Comparison of ENCODE assay signal across 8 cellular contexts in the genomic region with DNA sequence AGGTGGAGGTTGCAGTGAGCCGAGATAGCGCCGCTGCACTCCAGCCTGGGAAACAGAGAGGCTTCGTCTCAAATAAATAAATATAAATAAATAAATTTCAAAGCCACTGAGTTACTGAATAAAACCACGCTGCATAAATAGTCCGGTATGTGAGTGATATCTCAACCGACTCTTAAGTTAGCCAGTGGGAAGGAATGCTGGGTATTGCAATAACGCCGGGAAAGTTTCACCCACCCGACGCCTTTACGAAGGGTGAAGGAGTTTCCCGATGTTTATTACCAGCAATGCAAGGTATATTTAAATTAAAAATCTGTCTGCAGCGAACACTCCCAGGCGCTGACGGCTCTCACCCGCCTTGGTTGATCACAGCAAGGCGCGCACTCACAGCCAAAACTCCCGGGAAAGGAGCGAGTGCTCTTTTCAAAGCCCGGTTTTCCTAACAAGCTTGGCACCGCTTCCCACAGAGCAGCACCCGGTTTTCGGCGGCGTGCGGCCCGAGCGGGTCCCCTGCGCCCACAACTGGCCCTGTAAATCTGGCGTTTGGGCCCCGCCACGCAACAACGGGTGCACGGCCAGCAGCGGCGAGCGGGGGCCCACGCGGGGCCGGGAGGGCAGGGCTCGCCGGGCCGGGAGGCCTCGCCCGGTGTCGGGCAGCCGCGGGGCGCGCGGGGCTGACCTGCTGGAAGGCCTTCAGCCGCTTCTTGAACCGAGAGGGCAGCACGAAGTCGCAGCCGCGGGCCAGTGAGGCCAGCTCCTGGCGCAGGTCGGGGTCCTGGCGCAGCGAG. TPM values are rescaled to one million over a fixed set of nuclear protein-coding genes. Genes with fewer than 3 reads are reported as not detected.
DNase-seq lines count a peak whose midpoint lies in the region; TF ChIP-seq lines count a peak whose summit lies in the region.

No MANE protein-coding gene starts in this region.

- no peak overlapping the region for H3K27ac ChIP-seq in stomach

- TF ChIP-seq EP300 in stomach (IDR thresholded peaks at IDR 0.05) = no peak

- no peak for DNase-seq in activated CD4-positive, alpha-beta T cell treated with anti-CD3 and anti-CD28 coated beads, Interleukin-2, amount 10 ng/mL, durations not matched to agents 7 days and 5 days
- DNase-seq in activated CD4-positive, alpha-beta T cell treated with anti-CD3 and anti-CD28 coated beads for 4 hours = no peak
- peak; percentile 47 for DNase-seq in astrocyte of the hippocampus (ENCODE audit: low read depth, low spot score)
- peak; percentile 59 for DNase-seq in iris pigment epithelial cell (ENCODE audit: low read depth)
- DNase-seq in stomach = no peak
- DNase-seq in NCI-H187 treated with DMSO at 0.1 percent for 48 hours (lab: John Stamatoyannopoulos, UW) = no peak
- DNase-seq in HuH-7.5 (ENCODE audit: low spot score) = no peak
- DNase-seq in DMS114 treated with DMSO at 0.1 percent for 48 hours (lab: John Stamatoyannopoulos, UW; ENCODE audit: unreplicated experiment) = no peak

- POLR2A ChIA-PET in activated CD4-positive, alpha-beta T cell treated with anti-CD3 and anti-CD28 coated beads, Interleukin-2, amount 10 ng/mL, durations not matched to agents 7 days and 5 days (lab: Charles Lee) = no interaction called here

- peaks cover 14 to 28% (median 21%) of the 10 kb centered on the region in 4 donors for H3K4me1 ChIP-seq in stomach

- H3K4me3 Mint-ChIP-seq in activated CD4-positive, alpha-beta T cell treated with anti-CD3 and anti-CD28 coated beads, Interleukin-2, amount 10 ng/mL, durations not matched to agents 7 days and 5 days = peak overlapping the region; percentile 49

- H3K27me3 Mint-ChIP-seq in activated CD4-positive, alpha-beta T cell treated with anti-CD3 and anti-CD28 coated beads, Interleukin-2, amount 10 ng/mL, durations not matched to agents 7 days and 5 days = peaks cover 36% of the 10 kb centered on the region

- WGBS in stomach, 5 donors = 11 to 34% (median 14%) methylated on average over 19 to 63 of the region's 63 CpGs

- H3K27me3 ChIP-seq in stomach = peaks cover 0 to 61% (median 36%) of the 10 kb centered on the region in 3 donors

- no peaks in the 10 kb centered on the region for H3K9me3 ChIP-seq in stomach

- TF ChIP-seq CTCF in stomach (IDR thresholded peaks at IDR 0.05) = no peak

- TF ChIP-seq POLR2A in stomach (IDR thresholded peaks at IDR 0.05) = no peak

- H3K9me3 Mint-ChIP-seq in activated CD4-positive, alpha-beta T cell treated with anti-CD3 and anti-CD28 coated beads, Interleukin-2, amount 10 ng/mL, durations not matched to agents 7 days and 5 days = no peaks in the 10 kb centered on the region

- H3K36me3 Mint-ChIP-seq in activated CD4-positive, alpha-beta T cell treated with anti-CD3 and anti-CD28 coated beads, Interleukin-2, amount 10 ng/mL, durations not matched to agents 7 days and 5 days (ENCODE audit: low read depth) = peaks cover 7% of the 10 kb centered on the region

- H3K4me3 ChIP-seq in stomach = peak overlapping the region; percentile 37 to 54 (median 47)

- intact Hi-C loops in stomach (cut with DNase I; ENCODE audit: low total_unique reads) = no loop called here

- H3K36me3 ChIP-seq in stomach = no peaks in the 10 kb centered on the region

- H3K4me1 Mint-ChIP-seq in activated CD4-positive, alpha-beta T cell treated with anti-CD3 and anti-CD28 coated beads, Interleukin-2, amount 10 ng/mL, durations not matched to agents 7 days and 5 days = peaks cover 24% of the 10 kb centered on the region

- CTCF ChIA-PET in activated CD4-positive, alpha-beta T cell treated with anti-CD3 and anti-CD28 coated beads, Interleukin-2, amount 10 ng/mL, durations not matched to agents 7 days and 5 days (lab: Charles Lee) = no interaction called here

- no peak overlapping the region for H3K27ac Mint-ChIP-seq in activated CD4-positive, alpha-beta T cell treated with anti-CD3 and anti-CD28 coated beads, Interleukin-2, amount 10 ng/mL, durations not matched to agents 7 days and 5 days

RNA-seq across cellular contexts. Expression of gene PPP2R3B, which starts 13.7 kb away (rescaled TPM):
- total RNA-seq in activated CD4-positive, alpha-beta T cell treated with anti-CD3 and anti-CD28 coated beads, Interleukin-2, amount 10 ng/mL, durations not matched to agents 7 days and 5 days = 10 to 100 TPM; 30.6 to 33.8 TPM
- total RNA-seq in stomach = 10 to 100 TPM in 3 of 5 donors, 1 to 10 TPM in 2; 5.3 to 31.7 (median 15.8) TPM
- 10 to 100 TPM; 10.5 to 30.2 (median 14.3) TPM for polyA plus RNA-seq in stomach

RNA-seq across cellular contexts. Expression of gene GTPBP6, which starts 54.5 kb away (rescaled TPM):
- 10 to 100 TPM; 48.5 to 52.1 TPM for total RNA-seq in activated CD4-positive, alpha-beta T cell treated with anti-CD3 and anti-CD28 coated beads, Interleukin-2, amount 10 ng/mL, durations not matched to agents 7 days and 5 days
- total RNA-seq in stomach = 10 to 100 TPM; 19.8 to 73.9 (median 36.8) TPM
- polyA plus RNA-seq in stomach = 10 to 100 TPM; 47.7 to 53.4 (median 48.6) TPM

Comparison
In these comparisons a context has a peak if more than half of its experiments do, and no peak if none do; other contexts are left out.
1. DNase-seq: peak in astrocyte of the hippocampus (single experiment) and iris pigment epithelial cell (single experiment); none in activated CD4-positive, alpha-beta T cell treated with anti-CD3 and anti-CD28 coated beads, Interleukin-2, amount 10 ng/mL, durations not matched to agents 7 days and 5 days (single experiment), activated CD4-positive, alpha-beta T cell treated with anti-CD3 and anti-CD28 coated beads for 4 hours (0 of 2), stomach (single experiment), NCI-H187 treated with DMSO at 0.1 percent for 48 hours (single experiment), HuH-7.5 (single experiment) and DMS114 treated with DMSO at 0.1 percent for 48 hours (single experiment).